19 cellular contexts compared by ENCODE assay signal in genomic region chr17:38538906-38539305, GRCh38.
DNase-seq lines count a peak whose midpoint lies in the region; ATAC-seq and TF ChIP-seq lines count a peak whose summit lies in the region.
"Had no signal": no experiment of that assay in that cellular context is flagged by ENCODE, and none has a peak within 500 bp of the region (broad histone marks: within the 10 kb centered on the region; RNA-seq: fewer than 3 reads in every experiment).

No MANE protein-coding gene starts in this region.

- intact Hi-C loops in mucosa of descending colon (cut with DNase I, micrococcal nuclease): no loop called here

- H3K4me1 ChIP-seq in mucosa of descending colon (ENCODE audit: low read depth): no peaks in the 10 kb centered on the region
- no peaks in the 10 kb centered on the region for H3K4me1 ChIP-seq in GM23248 (ENCODE audit: insufficient read depth)
- H3K4me1 ChIP-seq: Caco-2, heart right ventricle, left ventricle myocardium inferior, psoas muscle, tibial artery had no signal

- H3K36me3 ChIP-seq in mucosa of descending colon (ENCODE audit: low read depth): no peaks in the 10 kb centered on the region
- H3K36me3 ChIP-seq in GM23248 (ENCODE audit: low read depth): no peaks in the 10 kb centered on the region
- H3K36me3 ChIP-seq: heart right ventricle, left ventricle myocardium inferior, tibial artery, WERI-Rb-1 had no signal

- DNase-seq in DMS53 (lab: John Stamatoyannopoulos, UW) (peak; percentile 90), NCI-H1930 (lab: John Stamatoyannopoulos, UW) (peak; percentile 21 to 77), NCI-H774 (lab: John Stamatoyannopoulos, UW) (peak; percentile 98), mucosa of descending colon (peak in 1 of 3 donors; percentile 14), T-helper 17 cell (no peak), GM23248 (no peak)
- DNase-seq: activated CD4-positive, alpha-beta T cell treated with anti-CD3 and anti-CD28 coated beads, Interleukin-2, amount 50 U/mL, for 4 hours; activated gamma-delta T cell treated with Interleukin-2 at 50 U/mL for 16 hours; Caco-2; heart right ventricle; left ventricle myocardium inferior; NCI-H2107; stimulated activated naive CD4-positive, alpha-beta T cell; T-helper 2 cell; tibial artery; WERI-Rb-1 had no signal

- no peaks in the 10 kb centered on the region for H4K20me1 ChIP-seq in GM23248 (ENCODE audit: insufficient read depth)

- WGBS in GM23248 (ENCODE audit: low coverage in 1 of 2, low lambda C conversion rate in 2 of 2, missing lambda C conversion rate in 2 of 2), 2 experiments: 73 to 77% methylated on average over 9 of the region's 9 CpGs

- peaks cover 15% of the 10 kb centered on the region; the same call in 1 of the 2 replicates for H3K27me3 ChIP-seq in GM23248 (replicated peaks; ENCODE audit: insufficient read depth)

- ATAC-seq in mucosa of descending colon (peak; percentile 77), T-helper 17 cell (no peak), HG02884 (IDR thresholded peaks at IDR 0.05; ENCODE audit: unreplicated experiment) (no peak)
- ATAC-seq: heart right ventricle, psoas muscle had no signal

- no peak overlapping the region for H3K9ac ChIP-seq in GM23248

- H3K36me3 Mint-ChIP-seq in T-helper 17 cell (ENCODE audit: low read depth): no peaks in the 10 kb centered on the region

- H3K9me3 ChIP-seq in mucosa of descending colon (no peaks in the 10 kb centered on the region), T-helper 17 cell (ENCODE audit: control insufficient read depth, low read length, poor library complexity, severe bottlenecking) (no peaks in the 10 kb centered on the region), GM23248 (ENCODE audit: low read depth) (no peaks in the 10 kb centered on the region)
- H3K9me3 ChIP-seq: Caco-2, heart right ventricle, left ventricle myocardium inferior, psoas muscle, tibial artery had no signal

- peaks cover 52% of the 10 kb centered on the region for H3K27me3 Mint-ChIP-seq in T-helper 17 cell

- H3K4me2 ChIP-seq in GM23248 (ENCODE audit: unreplicated experiment): no peak overlapping the region

- TF ChIP-seq CTCF in mucosa of descending colon (IDR thresholded peaks at IDR 0.05): no peak

- no peak overlapping the region for H3K27ac ChIP-seq in GM23248
- H3K27ac ChIP-seq: heart right ventricle, left ventricle myocardium inferior, psoas muscle, tibial artery, WERI-Rb-1 had no signal

- no peaks in the 10 kb centered on the region for H3F3A ChIP-seq in GM23248 (ENCODE audit: insufficient read depth)

- no peak overlapping the region for H3K4me3 ChIP-seq in mucosa of descending colon
- H3K4me3 ChIP-seq in GM23248: no peak overlapping the region
- H3K4me3 ChIP-seq: heart right ventricle, left ventricle myocardium inferior, psoas muscle, tibial artery had no signal

- no peaks in the 10 kb centered on the region for H3K4me1 Mint-ChIP-seq in T-helper 17 cell

- no peak overlapping the region for H3K4me3 Mint-ChIP-seq in T-helper 17 cell
- H3K4me3 Mint-ChIP-seq: neural crest cell had no signal

- no peaks in the 10 kb centered on the region for H3K9me2 ChIP-seq in GM23248 (ENCODE audit: insufficient read depth)

- H2AFZ ChIP-seq in GM23248: no peak overlapping the region

- H3K79me2 ChIP-seq in GM23248 (ENCODE audit: insufficient read depth): no peaks in the 10 kb centered on the region

- H3K27ac Mint-ChIP-seq in T-helper 17 cell: no peak overlapping the region

- in situ Hi-C loops in GM23248 (cut with MboI): no loop called here

Comparison
In these comparisons a context has a peak if more than half of its experiments do, and no peak if none do; other contexts are left out.
1. DNase-seq: peak in DMS53 (single experiment), NCI-H1930 (2 of 2) and NCI-H774 (single experiment); none in T-helper 17 cell (0 of 3) and GM23248 (single experiment).